Comparison of ENCODE assay signal across 1 cellular context in genomic region chr19:13906910-13907309, GRCh38.
TF ChIP-seq lines count a peak whose summit lies in the region.

No MANE protein-coding gene starts in this region.

TF ChIP-seq in HEK293, 187 proteins besides CTCF, POLR2A, EP300 and RAD21 (continued from another document):
- TF ChIP-seq ZBTB10 (tag by site-specific recombination; IDR thresholded peaks at IDR 0.05) (no peak), ZNF280C (tag by site-specific recombination; IDR thresholded peaks at IDR 0.05) (no peak), ZNF670 (tag by site-specific recombination; IDR thresholded peaks at IDR 0.05; ENCODE audit: low read depth) (no peak), ZNF266 (tag by site-specific recombination; IDR thresholded peaks at IDR 0.05; ENCODE audit: low read depth) (no peak), ZNF416 (tag by site-specific recombination; IDR thresholded peaks at IDR 0.05) (no peak), ZNF629 (tag by site-specific recombination; IDR thresholded peaks at IDR 0.05) (no peak), ZNF707 (tag by site-specific recombination; IDR thresholded peaks at IDR 0.05) (no peak)
TF ChIP-seq in HEK293: peak in this region for 0.
